In genomic region chr12:6904280-6905276, GRCh38 we compare ENCODE assay signal across 8 cellular contexts. TPM values are rescaled to one million over a fixed set of nuclear protein-coding genes. Genes with fewer than 3 reads are reported as not detected.
DNase-seq lines count a peak whose midpoint lies in the region; ATAC-seq and TF ChIP-seq lines count a peak whose summit lies in the region.

Gene LRRC23 (plus strand): TSS chr12:6904822. CDS start chr12:6905634, 812 bp downstream.

- DNase-seq in CD1c-positive myeloid dendritic cell (ENCODE audit: extremely low spot score) (peak; percentile 98), NCI-H774 (lab: John Stamatoyannopoulos, UW) (peak; percentile 98), ecto neural progenitor cell (ENCODE audit: low spot score) (peak; percentile 100), right lobe of liver (peak; percentile 96 to 99 (median 98))
- peak; percentile 99 for DNase-seq in activated CD4-positive, alpha-beta T cell treated with anti-CD3 and anti-CD28 coated beads, Interleukin-2, amount 50 U/mL, for 48 hours
- peak; percentile 99 for DNase-seq in stimulated activated CD4-positive, alpha-beta T cell treated with anti-CD3 and anti-CD28 coated beads, Interleukin-4, amount 100 ng/mL, for 24 hours

- H3K27ac ChIP-seq in right lobe of liver: peak within 1 kb of the TSS in 2 of 3 donors; percentile 27 to 35

- intact Hi-C loops in right lobe of liver (cut with DNase I): no loop called here

- H3K27me3 ChIP-seq in right lobe of liver: no peaks in the 10 kb centered on the region

- H3K9me3 ChIP-seq in right lobe of liver: no peaks in the 10 kb centered on the region

- TF ChIP-seq POLR2A in right lobe of liver (IDR thresholded peaks at IDR 0.05): no peak

- H3K36me3 ChIP-seq in right lobe of liver: no peaks in the 10 kb centered on the region

- peak; percentile 96 for ATAC-seq in GM19395 (IDR thresholded peaks at IDR 0.05; ENCODE audit: unreplicated experiment)
- ATAC-seq in HG03565 (IDR thresholded peaks at IDR 0.05; ENCODE audit: unreplicated experiment): peak; percentile 86
- peak; percentile 97 to 98 (median 98) for ATAC-seq in right lobe of liver

- no peaks in the 10 kb centered on the region for H3K4me1 ChIP-seq in right lobe of liver

- H3K4me3 ChIP-seq in right lobe of liver: peak within 1 kb of the TSS; percentile 48 to 65 (median 59)

- WGBS in right lobe of liver (ENCODE audit: insufficient coverage, low coverage, low lambda C conversion rate, missing lambda C conversion rate): 5% methylated on average over 34 of the region's 34 CpGs

- TF ChIP-seq CTCF in right lobe of liver (IDR thresholded peaks at IDR 0.05): no peak

RNA-seq across cellular contexts. Expression of gene LRRC23, which starts in this region (rescaled TPM):
- total RNA-seq in right lobe of liver: 1 to 10 TPM in 5 of 6 experiments, under 1 TPM in 1; 0.93 to 4.3 (median 2.6) TPM

Comparison
In these comparisons a context has a peak if more than half of its experiments do, and no peak if none do; other contexts are left out.
1. Peak in every context shown above with its lines: DNase-seq, ATAC-seq, H3K4me3 ChIP-seq and H3K27ac ChIP-seq.